Comparison of ENCODE assay signal across 1 cellular context in genomic region chr2:126736133-126736874, GRCh38.
TF ChIP-seq lines count a peak whose summit lies in the region.

No MANE protein-coding gene starts in this region.

TF ChIP-seq in IMR-90, 13 proteins besides CTCF, POLR2A, EP300 and RAD21 (continued from another document):
- TF ChIP-seq MXI1 (IDR thresholded peaks at IDR 0.05; ENCODE audit: borderline replicate concordance, low read depth, low read length) (no peak), ELK1 (IDR thresholded peaks at IDR 0.05; ENCODE audit: borderline replicate concordance, low read depth, low read length) (no peak), MAZ (IDR thresholded peaks at IDR 0.05; ENCODE audit: borderline replicate concordance, low read depth, low read length) (no peak), FOS (IDR thresholded peaks at IDR 0.05; ENCODE audit: low read depth, low read length) (no peak), CHD1 (IDR thresholded peaks at IDR 0.05; ENCODE audit: low read depth, low read length) (no peak), MAFK (IDR thresholded peaks at IDR 0.05; ENCODE audit: low read depth, low read length) (no peak)
